ENCODE assay signal across 8 cellular contexts in genomic region chr5:32076699-32077695, GRCh38.
DNase-seq lines count a peak whose midpoint lies in the region; ATAC-seq and TF ChIP-seq lines count a peak whose summit lies in the region.

No MANE protein-coding gene starts in this region.

- peak; percentile 31 for DNase-seq in stimulated activated CD4-positive, alpha-beta T cell treated with anti-CD3 and anti-CD28 coated beads, Interleukin-12 subunit alpha, Interleukin-12 subunit beta, amount 100 ng/mL, for 4 hours
- DNase-seq in stimulated activated CD4-positive, alpha-beta T cell treated with anti-CD3 and anti-CD28 coated beads, Interleukin-1b, Interleukin-23, amount 100 ng/mL, for 48 hours: no peak
- DNase-seq in Karpas-422 (peak; percentile 80), RPMI8226 (peak; percentile 34), left lung (no peak), tibial artery (peak in 1 of 2 donors; percentile 60)
- peak; percentile 17 for DNase-seq in central memory CD4-positive, alpha-beta T cell

- H3K9me3 ChIP-seq in Karpas-422 (ENCODE audit: low read length): no peaks in the 10 kb centered on the region
- H3K9me3 ChIP-seq in left lung: no peaks in the 10 kb centered on the region
- H3K9me3 ChIP-seq in tibial artery: no peaks in the 10 kb centered on the region

- H3K9me2 ChIP-seq in Karpas-422 (replicated peaks; ENCODE audit: insufficient read depth, low read length): no peaks in the 10 kb centered on the region

- peak; percentile 76 for ATAC-seq in left lung
- ATAC-seq in HG03521 (IDR thresholded peaks at IDR 0.05; ENCODE audit: unreplicated experiment): no peak

- H2AFZ ChIP-seq in Karpas-422 (ENCODE audit: low read length): no peak overlapping the region

- TF ChIP-seq CTCF in left lung (IDR thresholded peaks at IDR 0.05) (peak; percentile 53 to 77), tibial artery (IDR thresholded peaks at IDR 0.05) (peak; percentile 75 to 84)

- H3K27ac ChIP-seq in Karpas-422 (ENCODE audit: low read length): no peak overlapping the region
- no peak overlapping the region for H3K27ac ChIP-seq in left lung
- H3K27ac ChIP-seq in tibial artery: no peak overlapping the region

- H3K4me3 ChIP-seq in Karpas-422 (ENCODE audit: low read length) (no peak overlapping the region), left lung (no peak overlapping the region), tibial artery (no peak overlapping the region)

- no peaks in the 10 kb centered on the region for H3K79me2 ChIP-seq in Karpas-422 (ENCODE audit: low read length)

- no peak overlapping the region for H3K9ac ChIP-seq in Karpas-422 (ENCODE audit: low read length)

- H3K4me1 ChIP-seq in Karpas-422 (ENCODE audit: low read length): no peaks in the 10 kb centered on the region
- H3K4me1 ChIP-seq in left lung: no peaks in the 10 kb centered on the region
- no peaks in the 10 kb centered on the region for H3K4me1 ChIP-seq in tibial artery

- no peaks in the 10 kb centered on the region for H4K20me1 ChIP-seq in Karpas-422 (ENCODE audit: insufficient read depth, low read depth, low read length)

- intact Hi-C loops in left lung (cut with DNase I): loop anchor here (10.0 kb wide), 2 partner anchors 242 to 252 kb away; no protein-coding TSS in a partner anchor
- intact Hi-C loops in tibial artery (cut with DNase I; ENCODE audit: low total_unique reads): no loop called here

- H3K4me2 ChIP-seq in Karpas-422 (ENCODE audit: low read depth, low read length, poor library complexity, severe bottlenecking): no peak overlapping the region

- no peaks in the 10 kb centered on the region for H3K36me3 ChIP-seq in Karpas-422 (ENCODE audit: insufficient read depth, low read length)
- H3K36me3 ChIP-seq in left lung: peaks cover 0 to 14% of the 10 kb centered on the region in 2 donors
- H3K36me3 ChIP-seq in tibial artery: peaks cover 0 to 26% (median 0%) of the 10 kb centered on the region in 3 donors

- H3K27me3 ChIP-seq in Karpas-422 (ENCODE audit: low read length) (no peaks in the 10 kb centered on the region), left lung (no peaks in the 10 kb centered on the region), tibial artery (no peaks in the 10 kb centered on the region)

Comparison
In these comparisons a context has a peak if more than half of its experiments do, and no peak if none do; other contexts are left out.
1. DNase-seq: peak in stimulated activated CD4-positive, alpha-beta T cell treated with anti-CD3 and anti-CD28 coated beads, Interleukin-12 subunit alpha, Interleukin-12 subunit beta, amount 100 ng/mL, for 4 hours (single experiment), Karpas-422 (single experiment), RPMI8226 (single experiment) and central memory CD4-positive, alpha-beta T cell (single experiment); none in stimulated activated CD4-positive, alpha-beta T cell treated with anti-CD3 and anti-CD28 coated beads, Interleukin-1b, Interleukin-23, amount 100 ng/mL, for 48 hours (single experiment) and left lung (0 of 2).